Comparison of ENCODE assay signal across 12 cellular contexts in the genomic region with DNA sequence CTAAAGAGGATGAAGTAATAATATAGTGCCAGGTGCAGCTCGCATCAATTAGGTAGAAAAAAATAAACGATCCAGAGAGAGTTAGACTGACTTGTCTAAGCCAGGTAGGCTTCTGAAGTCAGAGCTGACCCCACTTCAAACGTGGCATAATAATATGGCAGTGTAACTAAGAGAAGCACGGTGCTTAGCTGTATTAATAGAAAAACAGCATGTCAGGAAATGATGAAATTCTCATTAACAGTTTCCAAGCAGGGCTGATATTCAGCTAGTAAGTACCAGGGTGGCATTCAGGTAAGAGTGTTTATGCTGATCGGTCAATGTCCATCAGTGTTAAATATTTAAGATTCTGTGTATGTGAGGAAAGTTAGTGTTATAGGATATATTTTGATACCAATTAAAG.
"Had no signal": no experiment of that assay in that cellular context is flagged by ENCODE, and none has a peak within 500 bp of the region (broad histone marks: within the 10 kb centered on the region; RNA-seq: fewer than 3 reads in every experiment).

No MANE protein-coding gene starts in this region.

- H3K27ac Mint-ChIP-seq: T-helper 17 cell had no signal

- H3K4me1 ChIP-seq: esophagus muscularis mucosa, upper lobe of right lung had no signal

- H3K4me3 ChIP-seq: cardiac muscle cell, esophagus muscularis mucosa, spleen, upper lobe of right lung had no signal

- H3K9me3 ChIP-seq: esophagus muscularis mucosa, spleen, upper lobe of right lung had no signal

- H3K36me3 ChIP-seq: cardiac muscle cell, esophagus muscularis mucosa, spleen, upper lobe of right lung had no signal

- H3K27me3 Mint-ChIP-seq: T-helper 17 cell had no signal

- H3K27me3 ChIP-seq: cardiac muscle cell, esophagus muscularis mucosa, spleen, upper lobe of right lung had no signal

- ATAC-seq: sciatic nerve, T-helper 17 cell, upper lobe of right lung had no signal

- DNase-seq: activated CD4-positive, alpha-beta T cell treated with anti-CD3 and anti-CD28 coated beads for 1 hour; activated CD8-positive, alpha-beta memory T cell treated with anti-CD3 and anti-CD28 coated beads for 24 hours; activated effector memory CD4-positive, alpha-beta T cell treated with Interleukin-2 at 50 U/mL for 16 hours; glutamatergic neuron; spleen; stimulated activated CD4-positive, alpha-beta T cell treated with anti-CD3 and anti-CD28 coated beads, Interleukin-1b, Interleukin-23, amount 100 ng/mL, for 48 hours; stimulated activated naive CD4-positive, alpha-beta T cell treated with Interleukin-2 at 50 U/mL for 16 hours; T-helper 17 cell; upper lobe of right lung had no signal

- H3K4me3 Mint-ChIP-seq: T-helper 17 cell had no signal

- H3K27ac ChIP-seq: cardiac muscle cell, esophagus muscularis mucosa, spleen, upper lobe of right lung had no signal
